ENCODE assay signal across 8 cellular contexts in genomic region chr2:26243643-26244478, GRCh38. TPM values are rescaled to one million over a fixed set of nuclear protein-coding genes. Genes with fewer than 3 reads are reported as not detected.
DNase-seq lines count a peak whose midpoint lies in the region; ATAC-seq and TF ChIP-seq lines count a peak whose summit lies in the region.

No MANE protein-coding gene starts in this region.

- ATAC-seq in GM19035 (IDR thresholded peaks at IDR 0.05; ENCODE audit: unreplicated experiment) (peak; percentile 31), HG03175 (IDR thresholded peaks at IDR 0.05; ENCODE audit: unreplicated experiment) (peak; percentile 23), left lung (peak; percentile 46)

- H3K36me3 ChIP-seq in OCI-LY7 (ENCODE audit: insufficient read depth, low read length) (peaks cover 13% of the 10 kb centered on the region; the same call in 1 of the 2 replicates), left lung (no peaks in the 10 kb centered on the region)

- peak overlapping the region; percentile 72 for H3K27ac ChIP-seq in OCI-LY7 (ENCODE audit: low read depth, low read length, poor library complexity, severe bottlenecking)
- H3K27ac ChIP-seq in left lung: peak overlapping the region; percentile 98 to 99
- peak overlapping the region; percentile 89 for H3K27ac ChIP-seq in temporal lobe (ENCODE audit: low read depth, low read length)

- peak overlapping the region; percentile 93 for H3K4me3 ChIP-seq in OCI-LY7 (ENCODE audit: low read depth, low read length, poor library complexity, severe bottlenecking)
- H3K4me3 ChIP-seq in left lung: peak overlapping the region; percentile 68 to 80

- H3K79me2 ChIP-seq in OCI-LY7 (ENCODE audit: insufficient read depth, low read depth, low read length): peaks cover 96% of the 10 kb centered on the region

- in situ Hi-C loops in Caki2 (cut with HindIII; ENCODE audit: low pct_unique_long_range_greater_than_20kb, low sequenced_read_pairs): no loop called here

- no peaks in the 10 kb centered on the region for H3K9me2 ChIP-seq in OCI-LY7 (ENCODE audit: insufficient read depth, low read length)

- intact Hi-C loops in OCI-LY7 (cut with micrococcal nuclease; ENCODE audit: unreplicated experiment): loop anchor here (2.0 kb wide), 1 partner anchor 103 kb away; the partner anchor contains the start of genes ADGRF3 and SELENOI
- intact Hi-C loops in left lung (cut with DNase I): loop anchor here in 1 of 2 donors (10.0 kb wide), 1 partner anchor 51 kb away; no protein-coding TSS in a partner anchor

- H3K4me1 ChIP-seq in OCI-LY7 (ENCODE audit: insufficient read depth, low read length, poor library complexity, severe bottlenecking): peaks cover 40% of the 10 kb centered on the region
- H3K4me1 ChIP-seq in left lung: peaks cover 14 to 84% of the 10 kb centered on the region in 2 donors

- H3K9me3 ChIP-seq in OCI-LY7 (ENCODE audit: low read length) (no peaks in the 10 kb centered on the region), left lung (no peaks in the 10 kb centered on the region)

- CTCF ChIA-PET in OCI-LY7 (lab: Charles Lee; ENCODE audit: unreplicated experiment): interaction anchor here (0.5 kb wide), 1 partner anchor 193 kb away, joined by 3 read pairs; no protein-coding TSS in a partner anchor

- H3K27me3 ChIP-seq in left lung: no peaks in the 10 kb centered on the region

- DNase-seq in Caki2 (ENCODE audit: low read depth): peak; percentile 44
- DNase-seq in OCI-LY7 (ENCODE audit: low spot score): peak; percentile 59
- DNase-seq in cerebellar cortex (ENCODE audit: low spot score): peak; percentile 41
- DNase-seq in left lung: no peak
- no peak for DNase-seq in NCI-H2107 treated with DMSO at 0.1 percent for 48 hours (lab: John Stamatoyannopoulos, UW; ENCODE audit: unreplicated experiment)

- H4K20me1 ChIP-seq in OCI-LY7 (ENCODE audit: insufficient read depth, low read length): peaks cover 13% of the 10 kb centered on the region; the same call in 1 of the 2 replicates

- BruUV-seq in OCI-LY7 (replicated peaks; lab: Mats Ljungman, UMichigan): no TSS peak

- H2AFZ ChIP-seq in OCI-LY7 (ENCODE audit: low read length): peak overlapping the region; percentile 91

- H3K4me2 ChIP-seq in OCI-LY7 (ENCODE audit: low read length): peak overlapping the region; percentile 95

- no peak for TF ChIP-seq CTCF in OCI-LY7 (conservative IDR thresholded peaks at IDR 0.05; ENCODE audit: low read length)
- no peak for TF ChIP-seq CTCF in left lung (IDR thresholded peaks at IDR 0.05)

- POLR2A ChIA-PET in OCI-LY7 (lab: Charles Lee): interaction anchor here (0.6 to 2.2 kb wide), 11 partner anchors 10 to 1109 kb away, joined by 3 to 6 read pairs (median 3); partner anchors contain the start of gene SELENOI

RNA-seq across cellular contexts. Expression of gene HADHA, which starts 0.6 kb away (rescaled TPM):
- 218 and 229 TPM in 2 replicates for total RNA-seq in Caki2 (2014; rRNA removed; shearing (Covaris generic); ENCODE audit: low replicate concordance)
- total RNA-seq in OCI-LY7 (2014; rRNA removed; shearing (Covaris generic)): 126 and 131 TPM in 2 replicates
- total RNA-seq in OCI-LY7 (2022) (150 and 157 TPM in 2 replicates), left lung (100 to 1,000 TPM; 126 to 144 TPM), temporal lobe (66.6 TPM)

RNA-seq across cellular contexts. Expression of gene HADHB, which starts 0.9 kb away (rescaled TPM):
- 14.7 and 30.8 TPM in 2 replicates for total RNA-seq in Caki2 (2014; rRNA removed; shearing (Covaris generic); ENCODE audit: low replicate concordance)
- total RNA-seq in OCI-LY7 (2014; rRNA removed; shearing (Covaris generic)): 35.5 and 46.7 TPM in 2 replicates
- total RNA-seq in OCI-LY7 (2022) (55.7 and 58.1 TPM in 2 replicates), left lung (100 to 1,000 TPM; 130 to 132 TPM), temporal lobe (33.7 TPM)

Comparison
In these comparisons a context has a peak if more than half of its experiments do, and no peak if none do; other contexts are left out.
1. DNase-seq: peak in Caki2 (single experiment), OCI-LY7 (single experiment) and cerebellar cortex (single experiment); none in left lung (0 of 2) and NCI-H2107 treated with DMSO at 0.1 percent for 48 hours (single experiment).
2. Peak in every context shown above with its lines, with median percentiles within 50 percentile points of each other: ATAC-seq and H3K27ac ChIP-seq.